In genomic region chr2:74653985-74654882, GRCh38 we compare ENCODE assay signal across 8 cellular contexts. TPM values are rescaled to one million over a fixed set of nuclear protein-coding genes. Genes with fewer than 3 reads are reported as not detected.
DNase-seq lines count a peak whose midpoint lies in the region; ATAC-seq and TF ChIP-seq lines count a peak whose summit lies in the region.

A gene with protein sequence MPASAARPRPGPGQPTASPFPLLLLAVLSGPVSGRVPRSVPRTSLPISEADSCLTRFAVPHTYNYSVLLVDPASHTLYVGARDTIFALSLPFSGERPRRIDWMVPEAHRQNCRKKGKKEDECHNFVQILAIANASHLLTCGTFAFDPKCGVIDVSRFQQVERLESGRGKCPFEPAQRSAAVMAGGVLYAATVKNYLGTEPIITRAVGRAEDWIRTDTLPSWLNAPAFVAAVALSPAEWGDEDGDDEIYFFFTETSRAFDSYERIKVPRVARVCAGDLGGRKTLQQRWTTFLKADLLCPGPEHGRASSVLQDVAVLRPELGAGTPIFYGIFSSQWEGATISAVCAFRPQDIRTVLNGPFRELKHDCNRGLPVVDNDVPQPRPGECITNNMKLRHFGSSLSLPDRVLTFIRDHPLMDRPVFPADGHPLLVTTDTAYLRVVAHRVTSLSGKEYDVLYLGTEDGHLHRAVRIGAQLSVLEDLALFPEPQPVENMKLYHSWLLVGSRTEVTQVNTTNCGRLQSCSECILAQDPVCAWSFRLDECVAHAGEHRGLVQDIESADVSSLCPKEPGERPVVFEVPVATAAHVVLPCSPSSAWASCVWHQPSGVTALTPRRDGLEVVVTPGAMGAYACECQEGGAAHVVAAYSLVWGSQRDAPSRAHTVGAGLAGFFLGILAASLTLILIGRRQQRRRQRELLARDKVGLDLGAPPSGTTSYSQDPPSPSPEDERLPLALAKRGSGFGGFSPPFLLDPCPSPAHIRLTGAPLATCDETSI (plus strand): TSS chr2:74654247. CDS start chr2:74654377, 130 bp downstream.

- ATAC-seq in GM21619 (IDR thresholded peaks at IDR 0.05; ENCODE audit: unreplicated experiment), result peak; percentile 100

- no peak for TF ChIP-seq RAD21 in Ishikawa (IDR thresholded peaks at IDR 0.05; ENCODE audit: low read depth)

- H3K4me3 Mint-ChIP-seq in activated T-cell treated with anti-CD3 and anti-CD28 coated beads, Interleukin-2, amount 50 U/mL, for 24 hours, result peak within 1 kb of the TSS; percentile 76

- no peaks in the 10 kb centered on the region for H3K9me3 Mint-ChIP-seq in activated T-cell treated with anti-CD3 and anti-CD28 coated beads, Interleukin-2, amount 50 U/mL, for 24 hours

- no peaks in the 10 kb centered on the region for H3K36me3 ChIP-seq in esophagus (ENCODE audit: control insufficient read depth in 2 of 2, insufficient read depth in 2 of 2, low read length in 1 of 2)
- H3K36me3 ChIP-seq in muscle layer of colon (ENCODE audit: insufficient read depth, low read length), result peaks cover 4% of the 10 kb centered on the region

- peaks cover 0 to 2% of the 10 kb centered on the region in 2 donors for H3K4me1 ChIP-seq in esophagus (ENCODE audit: control insufficient read depth in 2 of 2, insufficient read depth in 2 of 2, low read length in 1 of 2)
- peaks cover 13% of the 10 kb centered on the region for H3K4me1 ChIP-seq in muscle layer of colon (ENCODE audit: insufficient read depth, low read length)

- peaks cover 0 to 3% of the 10 kb centered on the region in 2 donors for H3K27me3 ChIP-seq in esophagus (ENCODE audit: control insufficient read depth in 1 of 2, insufficient read depth in 2 of 2, low read length in 2 of 2)
- H3K27me3 ChIP-seq in muscle layer of colon (ENCODE audit: control insufficient read depth in 1 of 2, insufficient read depth in 2 of 2, low read length in 2 of 2), result peaks cover 0 to under 1% of the 10 kb centered on the region in 2 donors

- no peak for TF ChIP-seq EP300 in Ishikawa (IDR thresholded peaks at IDR 0.05; ENCODE audit: borderline replicate concordance)

- WGBS in esophagus, 2 donors, result 1 to 2% methylated on average over 64 to 79 of the region's 79 CpGs

- no peaks in the 10 kb centered on the region for H3K36me3 Mint-ChIP-seq in activated T-cell treated with anti-CD3 and anti-CD28 coated beads, Interleukin-2, amount 50 U/mL, for 24 hours (ENCODE audit: low read depth)

- H3K9me3 ChIP-seq in esophagus (ENCODE audit: control insufficient read depth in 2 of 2, insufficient read depth in 1 of 2, low read depth in 1 of 2, low read length in 1 of 2), result no peaks in the 10 kb centered on the region
- H3K9me3 ChIP-seq in muscle layer of colon (ENCODE audit: low read length), result no peaks in the 10 kb centered on the region

- H3K4me3 ChIP-seq in esophagus (ENCODE audit: low read depth in 1 of 2, low read length in 2 of 2) (peak within 1 kb of the TSS; percentile 63 to 64), muscle layer of colon (ENCODE audit: low read depth in 1 of 2, low read length in 2 of 2) (peak within 1 kb of the TSS; percentile 51 to 76)

- H3K9ac ChIP-seq in muscle layer of colon (ENCODE audit: low read length), result peak within 1 kb of the TSS; percentile 44

- peak within 1 kb of the TSS; percentile 47 for H3K27ac Mint-ChIP-seq in activated T-cell treated with anti-CD3 and anti-CD28 coated beads, Interleukin-2, amount 50 U/mL, for 24 hours

- H3K27me3 Mint-ChIP-seq in activated T-cell treated with anti-CD3 and anti-CD28 coated beads, Interleukin-2, amount 50 U/mL, for 24 hours, result peaks cover 8% of the 10 kb centered on the region

- DNase-seq in DMS153 (lab: John Stamatoyannopoulos, UW) (peak; percentile 96), OCI-M2 (lab: John Stamatoyannopoulos, UW; ENCODE audit: unreplicated experiment) (peak; percentile 69)
- peak; percentile 95 for DNase-seq in activated T-cell treated with anti-CD3 and anti-CD28 coated beads, Interleukin-2, amount 50 U/mL, for 24 hours
- DNase-seq in stimulated activated CD8-positive, alpha-beta memory T cell treated with anti-CD3 and anti-CD28 coated beads, Interleukin-7, amount 100 ng/mL, for 1 hour (ENCODE audit: low read depth in 2 of 2), result peak; percentile 86 to 90

- peaks cover 20% of the 10 kb centered on the region for H3K4me1 Mint-ChIP-seq in activated T-cell treated with anti-CD3 and anti-CD28 coated beads, Interleukin-2, amount 50 U/mL, for 24 hours (ENCODE audit: low read depth)

- H3K27ac ChIP-seq in esophagus (ENCODE audit: low read depth in 2 of 2, low read length in 1 of 2) (no peak within 1 kb of the TSS), muscle layer of colon (ENCODE audit: low read depth, low read length) (peak within 1 kb of the TSS; percentile 6)

TF ChIP-seq in Ishikawa, 13 proteins besides CTCF, POLR2A, EP300 and RAD21:
- no peak for TF ChIP-seq NFIC (IDR thresholded peaks at IDR 0.05)
- TF ChIP-seq ZBTB7A (IDR thresholded peaks at IDR 0.05; ENCODE audit: low read depth), result no peak; the same call in 1 of the 2 replicates
- no peak for TF ChIP-seq CREB1 (IDR thresholded peaks at IDR 0.05; ENCODE audit: low read depth)
- TF ChIP-seq TCF12 (IDR thresholded peaks at IDR 0.05; ENCODE audit: low read depth), result no peak
- no peak for TF ChIP-seq CEBPB (IDR thresholded peaks at IDR 0.05)
- TF ChIP-seq YY1 (IDR thresholded peaks at IDR 0.05; ENCODE audit: low read depth), result peak; percentile 57; the same call in 1 of the 2 replicates
- TF ChIP-seq TEAD4 (IDR thresholded peaks at IDR 0.05), result no peak
- TF ChIP-seq, protein P1, sequence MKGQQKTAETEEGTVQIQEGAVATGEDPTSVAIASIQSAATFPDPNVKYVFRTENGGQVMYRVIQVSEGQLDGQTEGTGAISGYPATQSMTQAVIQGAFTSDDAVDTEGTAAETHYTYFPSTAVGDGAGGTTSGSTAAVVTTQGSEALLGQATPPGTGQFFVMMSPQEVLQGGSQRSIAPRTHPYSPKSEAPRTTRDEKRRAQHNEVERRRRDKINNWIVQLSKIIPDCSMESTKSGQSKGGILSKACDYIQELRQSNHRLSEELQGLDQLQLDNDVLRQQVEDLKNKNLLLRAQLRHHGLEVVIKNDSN (IDR thresholded peaks at IDR 0.05), result no peak
- TF ChIP-seq, protein P2, sequence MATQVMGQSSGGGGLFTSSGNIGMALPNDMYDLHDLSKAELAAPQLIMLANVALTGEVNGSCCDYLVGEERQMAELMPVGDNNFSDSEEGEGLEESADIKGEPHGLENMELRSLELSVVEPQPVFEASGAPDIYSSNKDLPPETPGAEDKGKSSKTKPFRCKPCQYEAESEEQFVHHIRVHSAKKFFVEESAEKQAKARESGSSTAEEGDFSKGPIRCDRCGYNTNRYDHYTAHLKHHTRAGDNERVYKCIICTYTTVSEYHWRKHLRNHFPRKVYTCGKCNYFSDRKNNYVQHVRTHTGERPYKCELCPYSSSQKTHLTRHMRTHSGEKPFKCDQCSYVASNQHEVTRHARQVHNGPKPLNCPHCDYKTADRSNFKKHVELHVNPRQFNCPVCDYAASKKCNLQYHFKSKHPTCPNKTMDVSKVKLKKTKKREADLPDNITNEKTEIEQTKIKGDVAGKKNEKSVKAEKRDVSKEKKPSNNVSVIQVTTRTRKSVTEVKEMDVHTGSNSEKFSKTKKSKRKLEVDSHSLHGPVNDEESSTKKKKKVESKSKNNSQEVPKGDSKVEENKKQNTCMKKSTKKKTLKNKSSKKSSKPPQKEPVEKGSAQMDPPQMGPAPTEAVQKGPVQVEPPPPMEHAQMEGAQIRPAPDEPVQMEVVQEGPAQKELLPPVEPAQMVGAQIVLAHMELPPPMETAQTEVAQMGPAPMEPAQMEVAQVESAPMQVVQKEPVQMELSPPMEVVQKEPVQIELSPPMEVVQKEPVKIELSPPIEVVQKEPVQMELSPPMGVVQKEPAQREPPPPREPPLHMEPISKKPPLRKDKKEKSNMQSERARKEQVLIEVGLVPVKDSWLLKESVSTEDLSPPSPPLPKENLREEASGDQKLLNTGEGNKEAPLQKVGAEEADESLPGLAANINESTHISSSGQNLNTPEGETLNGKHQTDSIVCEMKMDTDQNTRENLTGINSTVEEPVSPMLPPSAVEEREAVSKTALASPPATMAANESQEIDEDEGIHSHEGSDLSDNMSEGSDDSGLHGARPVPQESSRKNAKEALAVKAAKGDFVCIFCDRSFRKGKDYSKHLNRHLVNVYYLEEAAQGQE (IDR thresholded peaks at IDR 0.05; ENCODE audit: low read depth), result no peak
- peak; percentile 62 for TF ChIP-seq TAF1 (IDR thresholded peaks at IDR 0.05; ENCODE audit: low read depth)
- TF ChIP-seq EGR1 (IDR thresholded peaks at IDR 0.05), result peak; percentile 90
- TF ChIP-seq MAX (IDR thresholded peaks at IDR 0.05), result peak; percentile 82
- TF ChIP-seq FOXM1 (IDR thresholded peaks at IDR 0.05; ENCODE audit: borderline replicate concordance, low read depth), result no peak

RNA-seq across cellular contexts. Expression of the gene that starts here (rescaled TPM):
- polyA plus RNA-seq in esophagus, result under 1 TPM; 0.55 to 0.59 TPM
